21 cellular contexts compared by ENCODE assay signal in the genomic region with DNA sequence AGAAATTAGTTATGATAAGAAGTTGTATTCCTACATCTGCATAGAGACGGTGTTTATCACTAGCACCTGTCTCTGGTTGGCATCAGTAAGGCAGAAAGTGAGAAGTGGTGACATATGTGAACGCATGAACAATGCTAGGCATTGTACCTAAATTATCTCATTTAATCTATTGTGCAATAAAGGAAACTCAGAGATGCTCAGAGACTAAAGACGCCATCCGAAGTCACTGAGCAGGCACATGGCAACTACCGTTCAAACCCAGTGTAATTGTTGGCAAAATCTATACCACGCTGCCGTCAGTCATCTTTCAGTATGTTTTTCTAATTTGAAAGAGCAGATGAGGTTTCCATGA.
"Had no signal": no experiment of that assay in that cellular context is flagged by ENCODE, and none has a peak within 500 bp of the region (broad histone marks: within the 10 kb centered on the region; RNA-seq: fewer than 3 reads in every experiment).

No MANE protein-coding gene starts in this region.

- H3K27ac Mint-ChIP-seq: activated naive CD4-positive, alpha-beta T cell treated with anti-CD3 and anti-CD28 coated beads, Interleukin-2, amount 50 U/mL, for 72 hours; activated T-cell treated with anti-CD3 and anti-CD28 coated beads, Interleukin-2, amount 50 U/mL, for 72 hours; dendritic cell treated with granulocyte-macrophage colony-stimulating factor and Interleukin-4, amounts not matched to agents 40 ng/mL and 50 ng/mL, for 4 days; natural killer cell; stimulated activated naive B cell treated with anti-CD40 and anti-IgM and Interleukin-4, amounts not matched to agents 10 μg/mL and 1 μg/mL and 100 μg/mL, for 72 hours had no signal

- H3K4me1 Mint-ChIP-seq: central memory CD8-positive, alpha-beta T cell; natural killer cell had no signal

- H3K27me3 Mint-ChIP-seq: dendritic cell treated with granulocyte-macrophage colony-stimulating factor and Interleukin-4, amounts not matched to agents 40 ng/mL and 50 ng/mL, for 4 days had no signal

- H3K36me3 Mint-ChIP-seq: activated naive CD4-positive, alpha-beta T cell treated with anti-CD3 and anti-CD28 coated beads, Interleukin-2, amount 50 U/mL, for 72 hours; natural killer cell; stimulated activated naive B cell treated with anti-CD40 and anti-IgM and Interleukin-4, amounts not matched to agents 10 μg/mL and 1 μg/mL and 100 μg/mL, for 72 hours had no signal

- H3K9me3 Mint-ChIP-seq: activated naive CD4-positive, alpha-beta T cell treated with anti-CD3 and anti-CD28 coated beads, Interleukin-2, amount 50 U/mL, for 72 hours; activated T-cell treated with anti-CD3 and anti-CD28 coated beads, Interleukin-2, amount 50 U/mL, for 72 hours; central memory CD8-positive, alpha-beta T cell; dendritic cell treated with granulocyte-macrophage colony-stimulating factor and Interleukin-4, amounts not matched to agents 40 ng/mL and 50 ng/mL, for 4 days; stimulated activated naive B cell treated with anti-CD40 and anti-IgM and Interleukin-4, amounts not matched to agents 10 μg/mL and 1 μg/mL and 100 μg/mL, for 72 hours had no signal

- DNase-seq: activated CD4-positive, alpha-beta T cell treated with anti-CD3 and anti-CD28 coated beads for 4 hours; activated CD4-positive, alpha-beta T cell treated with anti-CD3 and anti-CD28 coated beads, Interleukin-2, amount 50 U/mL, for 4 hours; activated naive CD4-positive, alpha-beta T cell; activated T-cell treated with anti-CD3 and anti-CD28 coated beads for 4 hours; activated T-cell treated with anti-CD3 and anti-CD28 coated beads, Interleukin-2, amount 50 U/mL, for 72 hours; foreskin melanocyte; lower lobe of right lung; mesenchymal stem cell; natural killer cell; sigmoid colon; stimulated activated CD4-positive, alpha-beta T cell treated with anti-CD3 and anti-CD28 coated beads, Interleukin-1b, Interleukin-23, amount 100 ng/mL, for 48 hours; stimulated activated CD4-positive, alpha-beta T cell treated with anti-CD3 and anti-CD28 coated beads, Interleukin-4, amount 100 ng/mL, for 4 hours; stimulated activated naive B cell treated with anti-CD40 and anti-IgM and Interleukin-4, amounts not matched to agents 10 μg/mL and 1 μg/mL and 100 μg/mL, for 72 hours; stomach; T-helper 9 cell; thyroid gland; upper lobe of left lung had no signal

- ATAC-seq: activated T-cell treated with anti-CD3 and anti-CD28 coated beads, Interleukin-2, amount 50 U/mL, for 72 hours; left lobe of liver; lower lobe of right lung; natural killer cell; stimulated activated naive B cell treated with anti-CD40 and anti-IgM and Interleukin-4, amounts not matched to agents 10 μg/mL and 1 μg/mL and 100 μg/mL, for 72 hours had no signal

- H3K4me3 Mint-ChIP-seq: activated T-cell treated with anti-CD3 and anti-CD28 coated beads, Interleukin-2, amount 50 U/mL, for 72 hours; central memory CD8-positive, alpha-beta T cell; dendritic cell treated with granulocyte-macrophage colony-stimulating factor and Interleukin-4, amounts not matched to agents 40 ng/mL and 50 ng/mL, for 4 days; natural killer cell; stimulated activated naive B cell treated with anti-CD40 and anti-IgM and Interleukin-4, amounts not matched to agents 10 μg/mL and 1 μg/mL and 100 μg/mL, for 72 hours had no signal
